8 cellular contexts compared by ENCODE assay signal in the genomic region with DNA sequence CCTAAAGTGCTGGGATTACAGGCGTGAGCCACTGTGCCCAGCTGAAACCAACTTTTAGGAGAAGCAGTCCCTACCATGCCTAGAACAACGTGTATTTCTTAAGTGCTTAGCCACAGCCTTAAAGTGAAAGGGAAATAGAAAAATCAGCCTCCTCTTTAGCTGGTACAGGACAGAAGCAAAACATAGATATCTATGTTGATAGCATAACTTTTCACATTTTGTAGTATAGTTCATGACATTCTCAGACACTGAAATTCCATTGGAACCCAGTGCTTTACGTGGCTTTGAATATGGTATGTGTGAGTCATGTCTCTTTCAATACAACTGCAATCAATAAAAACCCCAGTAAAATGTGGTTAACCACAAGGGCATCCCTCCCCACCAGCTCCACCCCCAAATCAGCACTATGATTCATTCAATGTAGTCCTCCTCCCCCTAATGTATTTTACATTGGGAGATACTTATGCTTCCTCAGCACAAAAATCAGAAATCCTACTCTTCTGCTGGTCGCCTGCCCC. TPM values are rescaled to one million over a fixed set of nuclear protein-coding genes. Genes with fewer than 3 reads are reported as not detected.
DNase-seq lines count a peak whose midpoint lies in the region; ATAC-seq and TF ChIP-seq lines count a peak whose summit lies in the region.

No MANE protein-coding gene starts in this region.

- TF ChIP-seq CTCF in astrocyte of the spinal cord (IDR thresholded peaks at IDR 0.05; ENCODE audit: low read depth, low read length) (no peak), smooth muscle cell (IDR thresholded peaks at IDR 0.05; ENCODE audit: borderline replicate concordance, insufficient read depth, poor library complexity, severe bottlenecking) (no peak), GM13976 (IDR thresholded peaks at IDR 0.05; ENCODE audit: borderline replicate concordance, control extremely low read depth, extremely low read depth, insufficient read depth, missing control alignments) (no peak)

- ATAC-seq in GM19351 (IDR thresholded peaks at IDR 0.05; ENCODE audit: unreplicated experiment) (peak; percentile 89), HG03108 (IDR thresholded peaks at IDR 0.05; ENCODE audit: unreplicated experiment) (peak; percentile 81)

- H3K4me1 ChIP-seq in smooth muscle cell (ENCODE audit: low read depth), result peaks cover 41% of the 10 kb centered on the region

- H3K27me3 ChIP-seq in smooth muscle cell (ENCODE audit: low read depth), result no peaks in the 10 kb centered on the region

- no peaks in the 10 kb centered on the region for H3K9me3 ChIP-seq in smooth muscle cell (replicated peaks; ENCODE audit: low read depth)

- no peak overlapping the region for H2AFZ ChIP-seq in smooth muscle cell (ENCODE audit: low read depth)

- H3F3A ChIP-seq in smooth muscle cell (ENCODE audit: low read depth), result peaks cover 37% of the 10 kb centered on the region

- in situ Hi-C loops in astrocyte of the spinal cord (cut with HindIII; ENCODE audit: low sequenced_read_pairs), result no loop called here
- in situ Hi-C loops in GM13976 (cut with MboI; ENCODE audit: low sequenced_read_pairs, unreplicated experiment), result no loop called here

- peak; percentile 27 to 89 for DNase-seq in SW 1271 (lab: John Stamatoyannopoulos, UW)
- DNase-seq in astrocyte of the spinal cord (ENCODE audit: low read depth, low spot score), result peak; percentile 98
- no peak for DNase-seq in smooth muscle cell (lab: John Stamatoyannopoulos, UW; ENCODE audit: unreplicated experiment)
- no peak for DNase-seq in GM13976 (ENCODE audit: low spot score)
- no peak for DNase-seq in epidermal melanocyte (ENCODE audit: insufficient read length, low spot score)
- DNase-seq in GM19238 (ENCODE audit: insufficient read length, low spot score), result no peak

- no peaks in the 10 kb centered on the region for H3K36me3 ChIP-seq in smooth muscle cell (ENCODE audit: low read depth)

- peaks cover 20% of the 10 kb centered on the region for H3K79me2 ChIP-seq in smooth muscle cell (ENCODE audit: low read depth)

- no peak overlapping the region for H3K4me3 ChIP-seq in astrocyte of the spinal cord (ENCODE audit: low read depth, low read length)
- H3K4me3 ChIP-seq in smooth muscle cell, result no peak overlapping the region

- H4K20me1 ChIP-seq in smooth muscle cell (ENCODE audit: low read depth), result no peaks in the 10 kb centered on the region

- H3K9ac ChIP-seq in smooth muscle cell (ENCODE audit: low read depth), result peak overlapping the region; percentile 87

- peak overlapping the region; percentile 99 for H3K27ac ChIP-seq in smooth muscle cell (ENCODE audit: low read depth)

- peak overlapping the region; percentile 79 for H3K4me2 ChIP-seq in smooth muscle cell

- WGBS in smooth muscle cell (ENCODE audit: low lambda C conversion rate), result 12% methylated on average over 4 of the region's 4 CpGs

RNA-seq across cellular contexts. Expression of gene TGFB2, which starts 32.1 kb away (rescaled TPM):
- 63.3 and 76.5 TPM in 2 replicates for total RNA-seq in smooth muscle cell
- 25.6 and 29.1 TPM in 2 replicates for polyA plus RNA-seq in smooth muscle cell

Comparison
In these comparisons a context has a peak if more than half of its experiments do, and no peak if none do; other contexts are left out.
1. DNase-seq: peak in SW 1271 (2 of 2) and astrocyte of the spinal cord (single experiment); none in smooth muscle cell (single experiment), GM13976 (single experiment), epidermal melanocyte (single experiment) and GM19238 (single experiment).